Comparison of ENCODE assay signal across 21 cellular contexts in genomic region chr19:57421037-57421436, GRCh38. TPM values are rescaled to one million over a fixed set of nuclear protein-coding genes. Genes with fewer than 3 reads are reported as not detected.
DNase-seq lines count a peak whose midpoint lies in the region; ATAC-seq, FAIRE-seq and TF ChIP-seq lines count a peak whose summit lies in the region.
"Had no signal": no experiment of that assay in that cellular context is flagged by ENCODE, and none has a peak within 500 bp of the region (broad histone marks: within the 10 kb centered on the region; RNA-seq: fewer than 3 reads in every experiment).

No MANE protein-coding gene starts in this region.

- TF ChIP-seq EP300 in HepG2 (IDR thresholded peaks at IDR 0.05; ENCODE audit: low read depth in 2 of 2, low read length in 2 of 2), result no peak
- TF ChIP-seq EP300 in HepG2 (CRISPR knock-in tag; IDR thresholded peaks at IDR 0.05; ENCODE audit: borderline replicate concordance), result no peak

- in situ Hi-C loops in HepG2 (cut with HindIII; ENCODE audit: extremely low pct_ligation_motif_present, low pct_unique_long_range_greater_than_20kb), result no loop called here

- H3K79me2 ChIP-seq in HepG2 (ENCODE audit: insufficient read depth, low read length), result peaks cover 4% of the 10 kb centered on the region
- H3K79me2 ChIP-seq in OCI-LY7 (ENCODE audit: insufficient read depth, low read depth, low read length), result no peaks in the 10 kb centered on the region

- no peak overlapping the region for H3K4me3 ChIP-seq in HepG2 (replicated peaks in 1 of 3; ENCODE audit: insufficient read depth in 1 of 3, low read depth in 2 of 3, low read length in 3 of 3)
- no peak overlapping the region for H3K4me3 ChIP-seq in right lobe of liver
- H3K4me3 ChIP-seq in OCI-LY7 (ENCODE audit: low read depth, low read length, poor library complexity, severe bottlenecking), result no peak overlapping the region
- H3K4me3 ChIP-seq in liver (ENCODE audit: low read depth in 1 of 3, low read length in 3 of 3), result peak overlapping the region in 2 of 3 donors; percentile 32 to 76
- no peak overlapping the region for H3K4me3 ChIP-seq in coronary artery
- H3K4me3 ChIP-seq: BLaER1, GM12878 had no signal

- no peak for FAIRE-seq in HepG2 (lab: Jason Lieb, UNC)
- FAIRE-seq: GM12878, GM19239, H1 had no signal

- H3K4me2 ChIP-seq in HepG2 (ENCODE audit: low read depth, low read length), result no peak overlapping the region
- H3K4me2 ChIP-seq in OCI-LY7 (ENCODE audit: low read length), result no peak overlapping the region
- H3K4me2 ChIP-seq: BLaER1 had no signal

- peaks cover 15% of the 10 kb centered on the region for H3K9me3 Mint-ChIP-seq in mesothelial cell of epicardium
- H3K9me3 Mint-ChIP-seq: H9 had no signal

- BruUV-seq in HepG2 (replicated peaks; lab: Mats Ljungman, UMichigan) (TSS peak; percentile 20), OCI-LY7 (replicated peaks; lab: Mats Ljungman, UMichigan) (TSS peak; percentile 47)

- H3K4me1 Mint-ChIP-seq in mesothelial cell of epicardium, result no peaks in the 10 kb centered on the region
- H3K4me1 Mint-ChIP-seq: CD14-positive monocyte, H9 had no signal

- no peak for DNase-seq in HepG2 (ENCODE audit: low spot score)
- no peak for DNase-seq in right lobe of liver
- no peak for DNase-seq in OCI-LY7 (ENCODE audit: low spot score)
- no peak for DNase-seq in activated naive CD4-positive, alpha-beta T cell treated with anti-CD3 and anti-CD28 coated beads, Interleukin-2, amount 50 U/mL, for 16 hours
- no peak for DNase-seq in coronary artery (ENCODE audit: low spot score)
- DNase-seq in mesothelial cell of epicardium (ENCODE audit: low spot score in 2 of 2, unreplicated experiment in 2 of 2), result no peak
- DNase-seq: 8988T; CD4-positive, alpha-beta memory T cell; DMS 273 treated with DMSO at 0.1 percent for 48 hours; DMS53; DND-41; EL; H9; KBM-7 had no signal

- H3K4me3 Mint-ChIP-seq in mesothelial cell of epicardium, result no peak overlapping the region
- H3K4me3 Mint-ChIP-seq: CD14-positive monocyte; CD4-positive, alpha-beta memory T cell; H9 had no signal

- H3K36me3 Mint-ChIP-seq in mesothelial cell of epicardium, result peaks cover 50% of the 10 kb centered on the region

- H3K4me1 ChIP-seq in HepG2 (ENCODE audit: insufficient read depth, low read length) (no peaks in the 10 kb centered on the region), right lobe of liver (no peaks in the 10 kb centered on the region), OCI-LY7 (ENCODE audit: insufficient read depth, low read length, poor library complexity, severe bottlenecking) (no peaks in the 10 kb centered on the region), liver (ENCODE audit: control insufficient read depth in 4 of 4, insufficient read depth in 4 of 4, low read length in 3 of 4) (no peaks in the 10 kb centered on the region)
- H3K4me1 ChIP-seq: BLaER1 had no signal

- H3K27ac Mint-ChIP-seq in mesothelial cell of epicardium, result no peak overlapping the region
- H3K27ac Mint-ChIP-seq: CD14-positive monocyte; CD4-positive, alpha-beta memory T cell; H9 had no signal

- no peak overlapping the region for H2AFZ ChIP-seq in HepG2 (ENCODE audit: low read length)
- H2AFZ ChIP-seq in OCI-LY7 (ENCODE audit: low read length), result no peak overlapping the region

- H3K9me3 ChIP-seq in HepG2 (ENCODE audit: low read length) (no peaks in the 10 kb centered on the region), right lobe of liver (peaks cover 0 to 39% (median 10%) of the 10 kb centered on the region in 4 donors), OCI-LY7 (ENCODE audit: low read length) (no peaks in the 10 kb centered on the region), liver (ENCODE audit: control insufficient read depth in 4 of 4, low read length in 3 of 4) (peaks cover 33 to 76% (median 46%) of the 10 kb centered on the region in 4 donors)
- H3K9me3 ChIP-seq: BLaER1 had no signal

- no peak overlapping the region for H3K27ac ChIP-seq in HepG2 (ENCODE audit: extremely low read length, insufficient read depth, low read length)
- H3K27ac ChIP-seq in right lobe of liver, result no peak overlapping the region
- H3K27ac ChIP-seq in OCI-LY7 (ENCODE audit: low read depth, low read length, poor library complexity, severe bottlenecking), result no peak overlapping the region
- no peak overlapping the region for H3K27ac ChIP-seq in liver (ENCODE audit: low read depth in 1 of 2, low read length in 2 of 2)
- H3K27ac ChIP-seq in coronary artery, result no peak overlapping the region
- H3K27ac ChIP-seq: BLaER1 had no signal

- no peak for TF ChIP-seq POLR2A in HepG2 (IDR thresholded peaks at IDR 0.05; ENCODE audit: insufficient read depth in 1 of 2, low read depth in 2 of 2, low read length in 2 of 2)
- no peak for TF ChIP-seq POLR2A in right lobe of liver (IDR thresholded peaks at IDR 0.05)

- WGBS in HepG2 (ENCODE audit: low lambda C conversion rate), result 96% methylated on average over 3 of the region's 3 CpGs
- 100% methylated on average over 2 of the region's 3 CpGs for WGBS in right lobe of liver (ENCODE audit: insufficient coverage, low coverage, low lambda C conversion rate, missing lambda C conversion rate)
- 94% methylated on average over 3 of the region's 3 CpGs for WGBS in liver

- H4K20me1 ChIP-seq in HepG2 (ENCODE audit: insufficient read depth, low read length) (no peaks in the 10 kb centered on the region), OCI-LY7 (ENCODE audit: insufficient read depth, low read length) (no peaks in the 10 kb centered on the region)

- H3K9ac ChIP-seq in HepG2 (ENCODE audit: insufficient read depth, low read depth, low read length), result no peak overlapping the region
- H3K9ac ChIP-seq in liver (ENCODE audit: low read depth in 1 of 2, low read length in 2 of 2), result no peak overlapping the region
- H3K9ac ChIP-seq: BLaER1 had no signal

- peaks cover 10 to 36% of the 10 kb centered on the region in 2 experiments for H3K36me3 ChIP-seq in HepG2 (replicated peaks in 1 of 2; ENCODE audit: control insufficient read depth in 1 of 2, insufficient read depth in 2 of 2, low read length in 2 of 2)
- H3K36me3 ChIP-seq in right lobe of liver, result peaks cover 0 to 27% (median 19%) of the 10 kb centered on the region in 4 donors
- peaks cover 52% of the 10 kb centered on the region for H3K36me3 ChIP-seq in OCI-LY7 (ENCODE audit: insufficient read depth, low read length)
- H3K36me3 ChIP-seq in liver (ENCODE audit: control insufficient read depth in 4 of 4, insufficient read depth in 3 of 4, low read depth in 1 of 4, low read length in 3 of 4), result peaks cover 12 to 51% (median 51%) of the 10 kb centered on the region in 4 donors

- ATAC-seq in HepG2 (no peak), right lobe of liver (no peak)
- ATAC-seq: GM12878 had no signal

- TF ChIP-seq CTCF in HepG2 (CRISPR knock-in tag; IDR thresholded peaks at IDR 0.05), result no peak
- TF ChIP-seq CTCF in right lobe of liver (IDR thresholded peaks at IDR 0.05), result no peak
- TF ChIP-seq CTCF in OCI-LY7 (conservative IDR thresholded peaks at IDR 0.05; ENCODE audit: low read length), result no peak
- no peak for TF ChIP-seq CTCF in liver (IDR thresholded peaks at IDR 0.05; ENCODE audit: low read depth, low read length, missing input control)
- no peak for TF ChIP-seq CTCF in coronary artery (IDR thresholded peaks at IDR 0.05)
- no peak for TF ChIP-seq CTCF in mesothelial cell of epicardium (IDR thresholded peaks at IDR 0.05; ENCODE audit: unreplicated experiment)

- CTCF ChIA-PET in HepG2 (lab: Yijun Ruan, JAX; ENCODE audit: low intra/inter-chr PET ratio, low total read pairs) (no interaction called here), OCI-LY7 (lab: Charles Lee; ENCODE audit: unreplicated experiment) (no interaction called here)

- H3K27me3 ChIP-seq in HepG2 (ENCODE audit: control insufficient read depth in 1 of 2, insufficient read depth in 2 of 2, low read length in 2 of 2), result no peaks in the 10 kb centered on the region
- H3K27me3 ChIP-seq in right lobe of liver, result no peaks in the 10 kb centered on the region
- no peaks in the 10 kb centered on the region for H3K27me3 ChIP-seq in liver (ENCODE audit: control insufficient read depth in 4 of 4, insufficient read depth in 4 of 4, low read length in 3 of 4)
- H3K27me3 ChIP-seq: BLaER1 had no signal

- intact Hi-C loops in HepG2 (cut with micrococcal nuclease; ENCODE audit: unreplicated experiment) (no loop called here), right lobe of liver (cut with DNase I) (no loop called here), OCI-LY7 (cut with micrococcal nuclease; ENCODE audit: unreplicated experiment) (no loop called here)

- TF ChIP-seq RAD21 in HepG2 (CRISPR knock-in tag; IDR thresholded peaks at IDR 0.05), result no peak
- TF ChIP-seq RAD21 in liver (IDR thresholded peaks at IDR 0.05), result no peak

- H3K27me3 Mint-ChIP-seq in mesothelial cell of epicardium (ENCODE audit: low read depth), result no peaks in the 10 kb centered on the region
- H3K27me3 Mint-ChIP-seq: CD4-positive, alpha-beta memory T cell had no signal

- no peaks in the 10 kb centered on the region for H3K9me2 ChIP-seq in OCI-LY7 (ENCODE audit: insufficient read depth, low read length)

- POLR2A ChIA-PET in HepG2 (lab: Yijun Ruan, JAX) (no interaction called here), OCI-LY7 (lab: Charles Lee) (no interaction called here)

RNA-seq across cellular contexts. Expression of gene ZNF17, which starts 10.1 kb away (rescaled TPM):
- 10.1 and 14.0 TPM in 2 replicates for total RNA-seq in HepG2 (2016; rRNA removed; fragmentation: Illumina TruSeq; extraction: Trizol)
- 1.7 and 1.8 TPM in 2 replicates for total RNA-seq in HepG2 (2016; cell fraction: cytosol; rRNA removed; fragmentation: Illumina TruSeq; extraction: Trizol; ENCODE audit: low read depth)
- 9.0 and 13.5 TPM in 2 replicates for total RNA-seq in HepG2 (2016; cell fraction: insoluble cytoplasmic fraction; rRNA removed; fragmentation: Illumina TruSeq; extraction: Trizol)
- 6.0 and 7.0 TPM in 2 replicates for total RNA-seq in HepG2 (2016; cell fraction: membrane; rRNA removed; fragmentation: Illumina TruSeq; extraction: Trizol)
- 11.7 and 13.5 TPM in 2 replicates for total RNA-seq in HepG2 (2016; cell fraction: nucleus; rRNA removed; fragmentation: Illumina TruSeq; extraction: Trizol)
- 3.0 and 3.7 TPM in 2 replicates for polyA plus RNA-seq in HepG2 (2011; rRNA removed)
- 1.5 and 3.0 TPM in 2 replicates for polyA plus RNA-seq in HepG2 (2011; cell fraction: cytosol; rRNA removed)
- 8.1 and 8.6 TPM in 2 replicates for polyA plus RNA-seq in HepG2 (2011; cell fraction: nucleus; rRNA removed)
- 2.4 and 2.5 TPM in 2 replicates for polyA plus RNA-seq in HepG2 (2012)
- polyA plus RNA-seq in HepG2 (2016; cell fraction: cytosol; fragmentation: Illumina TruSeq; extraction: Trizol; ENCODE audit: low read depth), result 0.35 and 0.54 TPM in 2 replicates
- 6.0 and 7.0 TPM in 2 replicates for polyA plus RNA-seq in HepG2 (2016; cell fraction: insoluble cytoplasmic fraction; fragmentation: Illumina TruSeq; extraction: Trizol; ENCODE audit: low read depth)
- polyA plus RNA-seq in HepG2 (2016; cell fraction: membrane; fragmentation: Illumina TruSeq; extraction: Trizol; ENCODE audit: low read depth), result 1.5 and 1.9 TPM in 2 replicates
- polyA plus RNA-seq in HepG2 (2016; cell fraction: nucleus; fragmentation: Illumina TruSeq; extraction: Trizol; ENCODE audit: insufficient read depth, low read depth), result 7.0 and 7.2 TPM in 2 replicates
- 24.0 and 24.2 TPM in 2 replicates for polyA minus RNA-seq in HepG2 (2011; rRNA and poly(A)+ RNA removed; ENCODE audit: low replicate concordance)
- 3.7 and 5.4 TPM in 2 replicates for polyA minus RNA-seq in HepG2 (2011; cell fraction: cytosol; rRNA and poly(A)+ RNA removed)
- 51.2 and 58.4 TPM in 2 replicates for polyA minus RNA-seq in HepG2 (2011; cell fraction: nucleus; rRNA and poly(A)+ RNA removed)
- total RNA-seq in right lobe of liver, result 1 to 10 TPM; 1.8 to 4.6 (median 3.4) TPM
- total RNA-seq in OCI-LY7 (2014; rRNA removed; shearing (Covaris generic)), result 18.9 and 31.4 TPM in 2 replicates
- 14.9 and 15.9 TPM in 2 replicates for total RNA-seq in OCI-LY7 (2022)
- 1 to 10 TPM; 7.6 to 8.2 TPM for total RNA-seq in liver
- 1 to 10 TPM; 1.2 to 1.4 TPM for polyA plus RNA-seq in liver
- total RNA-seq in mesothelial cell of epicardium, result 16.3 to 18.4 TPM (median 17.4 TPM) in 3 replicates

RNA-seq across cellular contexts. Expression of gene ZNF749, which starts 14.1 kb away (rescaled TPM):
- total RNA-seq in HepG2 (2016; rRNA removed; fragmentation: Illumina TruSeq; extraction: Trizol), result 19.1 and 21.0 TPM in 2 replicates
- 11.9 and 19.8 TPM in 2 replicates for total RNA-seq in HepG2 (2016; cell fraction: cytosol; rRNA removed; fragmentation: Illumina TruSeq; extraction: Trizol; ENCODE audit: low read depth)
- total RNA-seq in HepG2 (2016; cell fraction: insoluble cytoplasmic fraction; rRNA removed; fragmentation: Illumina TruSeq; extraction: Trizol), result 18.5 and 20.2 TPM in 2 replicates
- 16.7 and 19.6 TPM in 2 replicates for total RNA-seq in HepG2 (2016; cell fraction: membrane; rRNA removed; fragmentation: Illumina TruSeq; extraction: Trizol)
- 14.5 and 15.8 TPM in 2 replicates for total RNA-seq in HepG2 (2016; cell fraction: nucleus; rRNA removed; fragmentation: Illumina TruSeq; extraction: Trizol)
- 18.9 and 22.7 TPM in 2 replicates for polyA plus RNA-seq in HepG2 (2011; rRNA removed)
- 10.8 and 13.3 TPM in 2 replicates for polyA plus RNA-seq in HepG2 (2011; cell fraction: cytosol; rRNA removed)
- 11.4 and 16.0 TPM in 2 replicates for polyA plus RNA-seq in HepG2 (2011; cell fraction: nucleus; rRNA removed)
- 11.1 and 18.9 TPM in 2 replicates for polyA plus RNA-seq in HepG2 (2012)
- polyA plus RNA-seq in HepG2 (2016; cell fraction: cytosol; fragmentation: Illumina TruSeq; extraction: Trizol; ENCODE audit: low read depth), result 23.3 and 26.2 TPM in 2 replicates
- polyA plus RNA-seq in HepG2 (2016; cell fraction: insoluble cytoplasmic fraction; fragmentation: Illumina TruSeq; extraction: Trizol; ENCODE audit: low read depth), result 14.4 and 15.0 TPM in 2 replicates
- 19.1 and 22.9 TPM in 2 replicates for polyA plus RNA-seq in HepG2 (2016; cell fraction: membrane; fragmentation: Illumina TruSeq; extraction: Trizol; ENCODE audit: low read depth)
- polyA plus RNA-seq in HepG2 (2016; cell fraction: nucleus; fragmentation: Illumina TruSeq; extraction: Trizol; ENCODE audit: insufficient read depth, low read depth), result 15.1 and 18.4 TPM in 2 replicates
- polyA minus RNA-seq in HepG2 (2011; rRNA and poly(A)+ RNA removed; ENCODE audit: low replicate concordance), result 13.0 and 24.8 TPM in 2 replicates
- 5.5 and 8.0 TPM in 2 replicates for polyA minus RNA-seq in HepG2 (2011; cell fraction: cytosol; rRNA and poly(A)+ RNA removed)
- 11.8 and 14.3 TPM in 2 replicates for polyA minus RNA-seq in HepG2 (2011; cell fraction: nucleus; rRNA and poly(A)+ RNA removed)
- 1 to 10 TPM; 2.2 to 6.0 (median 3.8) TPM for total RNA-seq in right lobe of liver
- 27.1 and 30.1 TPM in 2 replicates for total RNA-seq in OCI-LY7 (2014; rRNA removed; shearing (Covaris generic))
- 14.2 and 18.0 TPM in 2 replicates for total RNA-seq in OCI-LY7 (2022)
- total RNA-seq in liver, result 10 to 100 TPM in 1 of 2 donors, 1 to 10 TPM in 1; 5.9 to 11.6 TPM
- polyA plus RNA-seq in liver, result 1 to 10 TPM in 1 of 2 donors, under 1 TPM in 1; 0.83 to 5.4 TPM
- 20.1 to 23.7 TPM (median 21.9 TPM) in 3 replicates for total RNA-seq in mesothelial cell of epicardium

RNA-seq across cellular contexts. Expression of gene ZNF548, which starts 31.4 kb away (rescaled TPM):
- total RNA-seq in HepG2 (2016; rRNA removed; fragmentation: Illumina TruSeq; extraction: Trizol) (24.9 and 29.4 TPM in 2 replicates), right lobe of liver (1 to 10 TPM; 2.3 to 7.0 (median 4.8) TPM), OCI-LY7 (2022) (41.8 and 42.4 TPM in 2 replicates), liver (10 to 100 TPM in 1 of 2 donors, 1 to 10 TPM in 1; 7.3 to 13.9 TPM), mesothelial cell of epicardium (39.1 to 41.1 TPM (median 40.5 TPM) in 3 replicates)
- 2.4 and 4.3 TPM in 2 replicates for total RNA-seq in HepG2 (2016; cell fraction: cytosol; rRNA removed; fragmentation: Illumina TruSeq; extraction: Trizol; ENCODE audit: low read depth)
- total RNA-seq in HepG2 (2016; cell fraction: insoluble cytoplasmic fraction; rRNA removed; fragmentation: Illumina TruSeq; extraction: Trizol), result 27.4 and 29.3 TPM in 2 replicates
- 11.2 and 12.3 TPM in 2 replicates for total RNA-seq in HepG2 (2016; cell fraction: membrane; rRNA removed; fragmentation: Illumina TruSeq; extraction: Trizol)
- total RNA-seq in HepG2 (2016; cell fraction: nucleus; rRNA removed; fragmentation: Illumina TruSeq; extraction: Trizol), result 31.8 and 35.6 TPM in 2 replicates
- polyA plus RNA-seq in HepG2 (2011; rRNA removed) (19.5 and 19.6 TPM in 2 replicates), liver (1 to 10 TPM; 1.8 to 3.4 TPM)
- 11.8 and 12.3 TPM in 2 replicates for polyA plus RNA-seq in HepG2 (2011; cell fraction: cytosol; rRNA removed)
- 31.4 and 37.4 TPM in 2 replicates for polyA plus RNA-seq in HepG2 (2011; cell fraction: nucleus; rRNA removed)
- polyA plus RNA-seq in HepG2 (2012), result 11.6 and 12.0 TPM in 2 replicates
- polyA plus RNA-seq in HepG2 (2016; cell fraction: cytosol; fragmentation: Illumina TruSeq; extraction: Trizol; ENCODE audit: low read depth), result 0.79 and 1.1 TPM in 2 replicates
- polyA plus RNA-seq in HepG2 (2016; cell fraction: insoluble cytoplasmic fraction; fragmentation: Illumina TruSeq; extraction: Trizol; ENCODE audit: low read depth), result 15.8 and 17.0 TPM in 2 replicates
- 3.6 and 4.5 TPM in 2 replicates for polyA plus RNA-seq in HepG2 (2016; cell fraction: membrane; fragmentation: Illumina TruSeq; extraction: Trizol; ENCODE audit: low read depth)
- 45.4 and 45.8 TPM in 2 replicates for polyA plus RNA-seq in HepG2 (2016; cell fraction: nucleus; fragmentation: Illumina TruSeq; extraction: Trizol; ENCODE audit: insufficient read depth, low read depth)
- 15.8 and 36.1 TPM in 2 replicates for polyA minus RNA-seq in HepG2 (2011; rRNA and poly(A)+ RNA removed; ENCODE audit: low replicate concordance)
- 10.5 and 13.1 TPM in 2 replicates for polyA minus RNA-seq in HepG2 (2011; cell fraction: cytosol; rRNA and poly(A)+ RNA removed)
- 30.3 and 34.6 TPM in 2 replicates for polyA minus RNA-seq in HepG2 (2011; cell fraction: nucleus; rRNA and poly(A)+ RNA removed)
- total RNA-seq in OCI-LY7 (2014; rRNA removed; shearing (Covaris generic)), result 18.9 and 23.9 TPM in 2 replicates

RNA-seq across cellular contexts. Expression of gene VN1R1, which starts 35.9 kb away (rescaled TPM):
- total RNA-seq in HepG2 (2016; rRNA removed; fragmentation: Illumina TruSeq; extraction: Trizol) (0.62 and 0.80 TPM in 2 replicates), right lobe of liver (under 1 TPM; 0.11 to 0.48 (median 0.19) TPM), OCI-LY7 (2022) (not detected in 2 replicates), liver (under 1 TPM; 0.42 to 0.98 TPM), mesothelial cell of epicardium (1.2 to 1.7 TPM (median 1.6 TPM) in 3 replicates)
- 0.10 and 0.18 TPM in 2 replicates for total RNA-seq in HepG2 (2016; cell fraction: cytosol; rRNA removed; fragmentation: Illumina TruSeq; extraction: Trizol; ENCODE audit: low read depth)
- total RNA-seq in HepG2 (2016; cell fraction: insoluble cytoplasmic fraction; rRNA removed; fragmentation: Illumina TruSeq; extraction: Trizol), result 0.74 and 0.76 TPM in 2 replicates
- total RNA-seq in HepG2 (2016; cell fraction: membrane; rRNA removed; fragmentation: Illumina TruSeq; extraction: Trizol), result 0.21 and 0.22 TPM in 2 replicates
- 0.78 and 1.4 TPM in 2 replicates for total RNA-seq in HepG2 (2016; cell fraction: nucleus; rRNA removed; fragmentation: Illumina TruSeq; extraction: Trizol)
- polyA plus RNA-seq in HepG2 (2011; rRNA removed) (0.87 and 1.0 TPM in 2 replicates), liver (under 1 TPM; 0.14 to 0.19 TPM)
- 0.30 and 0.32 TPM in 2 replicates for polyA plus RNA-seq in HepG2 (2011; cell fraction: cytosol; rRNA removed)
- polyA plus RNA-seq in HepG2 (2011; cell fraction: nucleus; rRNA removed), result 1.3 and 1.6 TPM in 2 replicates
- 0.89 and 1.1 TPM in 2 replicates for polyA plus RNA-seq in HepG2 (2012)
- 0.07 and 0.08 TPM in 2 replicates for polyA plus RNA-seq in HepG2 (2016; cell fraction: cytosol; fragmentation: Illumina TruSeq; extraction: Trizol; ENCODE audit: low read depth)
- 0.38 and 0.56 TPM in 2 replicates for polyA plus RNA-seq in HepG2 (2016; cell fraction: insoluble cytoplasmic fraction; fragmentation: Illumina TruSeq; extraction: Trizol; ENCODE audit: low read depth)
- polyA plus RNA-seq in HepG2 (2016; cell fraction: membrane; fragmentation: Illumina TruSeq; extraction: Trizol; ENCODE audit: low read depth), result 0.12 and 0.13 TPM in 2 replicates
- 2.2 and 2.7 TPM in 2 replicates for polyA plus RNA-seq in HepG2 (2016; cell fraction: nucleus; fragmentation: Illumina TruSeq; extraction: Trizol; ENCODE audit: insufficient read depth, low read depth)
- 0.64 TPM in 1 of 2 replicates, not detected in the other for polyA minus RNA-seq in HepG2 (2011; rRNA and poly(A)+ RNA removed; ENCODE audit: low replicate concordance)
- 0.30 TPM in 1 of 2 replicates, not detected in the other for polyA minus RNA-seq in HepG2 (2011; cell fraction: cytosol; rRNA and poly(A)+ RNA removed)
- polyA minus RNA-seq in HepG2 (2011; cell fraction: nucleus; rRNA and poly(A)+ RNA removed), result 2.2 and 2.6 TPM in 2 replicates
- total RNA-seq in OCI-LY7 (2014; rRNA removed; shearing (Covaris generic)), result not detected in 2 replicates
- total RNA-seq: G401 had no signal
- polyA plus RNA-seq: CD4-positive, alpha-beta memory T cell had no signal

RNA-seq across cellular contexts. Expression of gene ZNF772, which starts 56.3 kb away (rescaled TPM):
- total RNA-seq in HepG2 (2016; rRNA removed; fragmentation: Illumina TruSeq; extraction: Trizol), result 17.2 and 23.6 TPM in 2 replicates
- total RNA-seq in HepG2 (2016; cell fraction: cytosol; rRNA removed; fragmentation: Illumina TruSeq; extraction: Trizol; ENCODE audit: low read depth), result 1.1 and 1.9 TPM in 2 replicates
- total RNA-seq in HepG2 (2016; cell fraction: insoluble cytoplasmic fraction; rRNA removed; fragmentation: Illumina TruSeq; extraction: Trizol), result 16.3 and 23.2 TPM in 2 replicates
- total RNA-seq in HepG2 (2016; cell fraction: membrane; rRNA removed; fragmentation: Illumina TruSeq; extraction: Trizol), result 7.7 and 8.6 TPM in 2 replicates
- total RNA-seq in HepG2 (2016; cell fraction: nucleus; rRNA removed; fragmentation: Illumina TruSeq; extraction: Trizol), result 18.6 and 20.2 TPM in 2 replicates
- polyA plus RNA-seq in HepG2 (2011; rRNA removed), result 3.1 and 4.0 TPM in 2 replicates
- 2.7 and 3.3 TPM in 2 replicates for polyA plus RNA-seq in HepG2 (2011; cell fraction: cytosol; rRNA removed)
- 4.9 and 8.7 TPM in 2 replicates for polyA plus RNA-seq in HepG2 (2011; cell fraction: nucleus; rRNA removed)
- polyA plus RNA-seq in HepG2 (2012), result 2.8 and 3.3 TPM in 2 replicates
- 0.27 and 0.36 TPM in 2 replicates for polyA plus RNA-seq in HepG2 (2016; cell fraction: cytosol; fragmentation: Illumina TruSeq; extraction: Trizol; ENCODE audit: low read depth)
- polyA plus RNA-seq in HepG2 (2016; cell fraction: insoluble cytoplasmic fraction; fragmentation: Illumina TruSeq; extraction: Trizol; ENCODE audit: low read depth), result 8.2 and 9.6 TPM in 2 replicates
- polyA plus RNA-seq in HepG2 (2016; cell fraction: membrane; fragmentation: Illumina TruSeq; extraction: Trizol; ENCODE audit: low read depth), result 1.0 and 1.4 TPM in 2 replicates
- 7.1 TPM in 2 replicates for polyA plus RNA-seq in HepG2 (2016; cell fraction: nucleus; fragmentation: Illumina TruSeq; extraction: Trizol; ENCODE audit: insufficient read depth, low read depth)
- 0.58 and 15.5 TPM in 2 replicates for polyA minus RNA-seq in HepG2 (2011; rRNA and poly(A)+ RNA removed; ENCODE audit: low replicate concordance)
- 3.3 and 7.0 TPM in 2 replicates for polyA minus RNA-seq in HepG2 (2011; cell fraction: cytosol; rRNA and poly(A)+ RNA removed)
- 30.5 and 38.8 TPM in 2 replicates for polyA minus RNA-seq in HepG2 (2011; cell fraction: nucleus; rRNA and poly(A)+ RNA removed)
- 1 to 10 TPM; 1.7 to 4.8 (median 2.6) TPM for total RNA-seq in right lobe of liver
- 0.85 and 0.88 TPM in 2 replicates for total RNA-seq in OCI-LY7 (2014; rRNA removed; shearing (Covaris generic))
- 1.1 and 1.5 TPM in 2 replicates for total RNA-seq in OCI-LY7 (2022)
- total RNA-seq in liver, result 10 to 100 TPM in 1 of 2 donors, 1 to 10 TPM in 1; 5.4 to 11.1 TPM
- polyA plus RNA-seq in liver, result 1 to 10 TPM in 1 of 2 donors, under 1 TPM in 1; 0.81 to 1.6 TPM
- 13.8 to 15.5 TPM (median 14.0 TPM) in 3 replicates for total RNA-seq in mesothelial cell of epicardium

Comparison
In these comparisons a context has a peak if more than half of its experiments do, and no peak if none do; other contexts are left out.
1. H3K4me3 ChIP-seq: peak in liver (2 of 3); none in HepG2 (0 of 3), right lobe of liver (0 of 3), OCI-LY7 (single experiment) and coronary artery (single experiment).